ENCODE assay signal across 1 cellular context in genomic region chr15:90035095-90035834, GRCh38.
TF ChIP-seq lines count a peak whose summit lies in the region.

No MANE protein-coding gene starts in this region.

TF ChIP-seq in HepG2, 621 proteins besides CTCF, POLR2A, EP300 and RAD21 (continued from another document and continues in another):
- TF ChIP-seq SKIL (CRISPR knock-in tag; IDR thresholded peaks at IDR 0.05; ENCODE audit: borderline replicate concordance) (peak; percentile 62; the same call in 1 of the 2 replicates), GATAD2A (CRISPR knock-in tag; IDR thresholded peaks at IDR 0.05) (peak; percentile 64), CEBPG (CRISPR knock-in tag; IDR thresholded peaks at IDR 0.05) (0 out of 2 replicates have a peak, but pooled peaks have one; percentile 10), PAXIP1 (CRISPR knock-in tag; conservative IDR thresholded peaks at IDR 0.05) (peak; percentile 66), ZNF878 (CRISPR knock-in tag; IDR thresholded peaks at IDR 0.05) (no peak), PHF5A (CRISPR knock-in tag; IDR thresholded peaks at IDR 0.05; ENCODE audit: low read depth, unreplicated experiment) (no peak), MXD3 (CRISPR knock-in tag; IDR thresholded peaks at IDR 0.05) (no peak), NCOA5 (CRISPR knock-in tag; IDR thresholded peaks at IDR 0.05) (no peak), ATRX (CRISPR knock-in tag; IDR thresholded peaks at IDR 0.05; ENCODE audit: borderline replicate concordance) (no peak), ZNF567 (CRISPR knock-in tag; IDR thresholded peaks at IDR 0.05; ENCODE audit: borderline replicate concordance) (no peak), ZNF790 (CRISPR knock-in tag; IDR thresholded peaks at IDR 0.05; ENCODE audit: borderline replicate concordance) (no peak), MAFK (conservative IDR thresholded peaks at IDR 0.05 in 1 of 2, IDR thresholded peaks at IDR 0.05 in 1 of 2; ENCODE audit: low read length in 2 of 2) (no peak), ZNF83 (CRISPR knock-in tag; IDR thresholded peaks at IDR 0.05; ENCODE audit: borderline replicate concordance) (no peak), CBX5 (CRISPR knock-in tag; IDR thresholded peaks at IDR 0.05; ENCODE audit: borderline replicate concordance) (0 out of 2 replicates have a peak, but pooled peaks have one; percentile 28), SMARCC2 (IDR thresholded peaks at IDR 0.05) (no peak), CENPX (CRISPR knock-in tag; IDR thresholded peaks at IDR 0.05) (no peak), CREBL2 (CRISPR knock-in tag; IDR thresholded peaks at IDR 0.05; ENCODE audit: borderline replicate concordance) (no peak), TMF1 (CRISPR knock-in tag; IDR thresholded peaks at IDR 0.05; ENCODE audit: low read depth) (no peak), CREM (IDR thresholded peaks at IDR 0.05) (peak; percentile 30; the same call in 1 of the 2 replicates), CREM (CRISPR knock-in tag; IDR thresholded peaks at IDR 0.05) (no peak), ZNF318 (CRISPR knock-in tag; IDR thresholded peaks at IDR 0.05) (no peak), NFIB (CRISPR knock-in tag; IDR thresholded peaks at IDR 0.05; ENCODE audit: borderline replicate concordance) (no peak), ZNF670 (CRISPR knock-in tag; IDR thresholded peaks at IDR 0.05; ENCODE audit: borderline replicate concordance) (no peak), ZFP82 (CRISPR knock-in tag; IDR thresholded peaks at IDR 0.05; ENCODE audit: borderline replicate concordance) (no peak), FOXA3 (CRISPR knock-in tag; IDR thresholded peaks at IDR 0.05) (peak; percentile 83), SMYD3 (CRISPR knock-in tag; IDR thresholded peaks at IDR 0.05) (no peak), KMT2A (CRISPR knock-in tag; IDR thresholded peaks at IDR 0.05) (peak; percentile 42), MBD4 (IDR thresholded peaks at IDR 0.05; ENCODE audit: borderline replicate concordance, low read length) (no peak), MZF1 (CRISPR knock-in tag; IDR thresholded peaks at IDR 0.05; ENCODE audit: borderline replicate concordance) (no peak), THAP11 (CRISPR knock-in tag; IDR thresholded peaks at IDR 0.05) (no peak), ZNF550 (CRISPR knock-in tag; IDR thresholded peaks at IDR 0.05; ENCODE audit: borderline replicate concordance) (no peak), ZNF414 (CRISPR knock-in tag; IDR thresholded peaks at IDR 0.05) (no peak), SMC3 (IDR thresholded peaks at IDR 0.05; ENCODE audit: low read length) (no peak), ZNF75D (CRISPR knock-in tag; IDR thresholded peaks at IDR 0.05; ENCODE audit: borderline replicate concordance) (no peak), ZBTB26 (CRISPR knock-in tag; IDR thresholded peaks at IDR 0.05; ENCODE audit: borderline replicate concordance) (no peak), ZHX1 (CRISPR knock-in tag; IDR thresholded peaks at IDR 0.05; ENCODE audit: low read depth) (no peak), SALL1 (CRISPR knock-in tag; IDR thresholded peaks at IDR 0.05) (peak; percentile 69), TGIF2 (CRISPR knock-in tag; IDR thresholded peaks at IDR 0.05) (no peak)
